Comparison of ENCODE assay signal across 3 cellular contexts in genomic region chr9:5475611-5476010, GRCh38. TPM values are rescaled to one million over a fixed set of nuclear protein-coding genes. Genes with fewer than 3 reads are reported as not detected.
"Had no signal": no experiment of that assay in that cellular context is flagged by ENCODE, and none has a peak within 500 bp of the region (broad histone marks: within the 10 kb centered on the region; RNA-seq: fewer than 3 reads in every experiment).

No MANE protein-coding gene starts in this region.

RNA-seq across cellular contexts. Expression of gene CD274, which starts 25.3 kb away (rescaled TPM):
- polyA plus RNA-seq: hepatocyte had no signal

RNA-seq across cellular contexts. Expression of gene PDCD1LG2, which starts 34.7 kb away (rescaled TPM):
- total RNA-seq: hepatocyte, mesothelial cell of epicardium, mononuclear cell had no signal
- polyA plus RNA-seq: hepatocyte had no signal
